8 cellular contexts compared by ENCODE assay signal in the genomic region with DNA sequence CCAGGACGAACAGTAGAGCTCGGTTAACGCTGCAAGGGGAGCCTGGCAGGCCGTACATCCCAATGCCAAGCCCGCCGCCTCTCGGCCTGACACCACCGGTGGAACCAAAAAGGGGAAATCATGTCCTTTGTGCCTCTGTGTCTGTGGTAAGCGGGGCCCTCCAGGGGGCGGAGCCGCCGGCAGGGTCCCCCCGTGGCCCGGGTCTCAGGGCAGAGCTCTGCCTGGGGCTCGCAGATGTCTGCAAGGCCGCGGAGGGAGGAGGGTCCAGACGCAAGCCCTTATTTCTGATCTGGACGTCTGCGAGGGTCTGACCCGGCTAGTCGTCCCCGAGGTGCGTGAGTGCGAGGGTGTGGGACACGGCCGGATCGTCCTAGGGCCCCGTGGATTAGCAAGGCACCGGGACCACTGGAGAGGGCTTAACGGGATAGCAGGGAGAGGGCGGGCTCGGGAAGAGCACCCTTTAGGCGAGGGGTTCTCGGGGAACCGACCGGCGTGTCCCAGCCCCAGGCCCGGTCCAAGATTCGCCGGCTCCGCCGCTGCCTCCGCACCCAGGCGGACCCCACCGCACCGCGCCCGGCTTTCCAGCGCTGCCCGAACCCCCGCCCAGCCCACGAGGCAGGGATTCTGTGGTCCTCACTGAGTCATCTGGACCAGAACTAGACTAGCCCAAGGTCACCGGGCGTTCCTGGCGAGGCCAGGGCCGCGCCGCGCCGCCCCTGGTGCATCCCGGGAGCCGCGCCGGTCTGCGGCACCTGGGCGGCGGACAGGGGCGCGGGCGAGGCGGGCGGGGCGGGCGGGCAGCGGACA. TPM values are rescaled to one million over a fixed set of nuclear protein-coding genes. Genes with fewer than 3 reads are reported as not detected.
DNase-seq lines count a peak whose midpoint lies in the region; ATAC-seq lines count a peak whose summit lies in the region.

No MANE protein-coding gene starts in this region.

- H3K36me3 ChIP-seq in rectal smooth muscle tissue (ENCODE audit: control insufficient read depth, insufficient read depth, low read length) (no peaks in the 10 kb centered on the region), aorta (ENCODE audit: control insufficient read depth in 1 of 2, insufficient read depth in 2 of 2, low read length in 1 of 2) (no peaks in the 10 kb centered on the region)

- DNase-seq in NCI-H2227 (lab: John Stamatoyannopoulos, UW; ENCODE audit: unreplicated experiment) (peak; percentile 56), NCI-H2227 treated with DMSO at 0.1 percent for 48 hours (lab: John Stamatoyannopoulos, UW) (no peak), T follicular helper cell (ENCODE audit: low read depth) (peak; percentile 30), amniotic epithelial cell (ENCODE audit: low read depth) (peak; percentile 20), right cardiac atrium (peak; percentile 51 to 84 (median 82)), aorta (peak; percentile 78 to 90)

- 1% methylated on average over 76 of the region's 76 CpGs for WGBS in right cardiac atrium
- WGBS in aorta, 2 donors: 1% methylated on average over 46 to 76 of the region's 76 CpGs

- H3K27me3 ChIP-seq in right cardiac atrium (ENCODE audit: control insufficient read depth, insufficient read depth) (no peaks in the 10 kb centered on the region), rectal smooth muscle tissue (ENCODE audit: control insufficient read depth, insufficient read depth, low read length) (no peaks in the 10 kb centered on the region), aorta (ENCODE audit: control insufficient read depth in 1 of 2, insufficient read depth in 2 of 2, low read length in 1 of 2) (no peaks in the 10 kb centered on the region)

- ATAC-seq in HG03196 (IDR thresholded peaks at IDR 0.05; ENCODE audit: unreplicated experiment): peak; percentile 21
- peak; percentile 17 to 31 for ATAC-seq in right cardiac atrium
- peak; percentile 72 for ATAC-seq in aorta (ENCODE audit: low FRiP score)

- intact Hi-C loops in right cardiac atrium (cut with DNase I) (no loop called here), aorta (cut with DNase I) (loop anchor here (1.0 to 10.0 kb wide), 8 partner anchors 63 to 291 kb away; a partner anchor contains a TSS)

- peak overlapping the region; percentile 88 for H3K9ac ChIP-seq in rectal smooth muscle tissue (ENCODE audit: low read length)

- H3K27ac ChIP-seq in right cardiac atrium (ENCODE audit: low read length): peak overlapping the region; percentile 93
- H3K27ac ChIP-seq in rectal smooth muscle tissue (ENCODE audit: low read depth, low read length): peak overlapping the region; percentile 96
- peak overlapping the region in 1 of 2 donors; percentile 59 for H3K27ac ChIP-seq in aorta (ENCODE audit: low read depth in 1 of 2, low read length in 2 of 2)

- H3K9me3 ChIP-seq in right cardiac atrium (ENCODE audit: control insufficient read depth, low read length): no peaks in the 10 kb centered on the region
- no peaks in the 10 kb centered on the region for H3K9me3 ChIP-seq in aorta (ENCODE audit: control insufficient read depth, low read length)

- H3K4me1 ChIP-seq in right cardiac atrium (ENCODE audit: control insufficient read depth, insufficient read depth, low read length) (no peaks in the 10 kb centered on the region), rectal smooth muscle tissue (ENCODE audit: control insufficient read depth, insufficient read depth, low read length) (peaks cover 4% of the 10 kb centered on the region), aorta (ENCODE audit: control insufficient read depth in 1 of 2, insufficient read depth in 2 of 2, low read length in 2 of 2) (no peaks in the 10 kb centered on the region)

- H3K4me3 ChIP-seq in right cardiac atrium (ENCODE audit: low read length) (peak overlapping the region; percentile 74), rectal smooth muscle tissue (ENCODE audit: low read length) (peak overlapping the region; percentile 90), aorta (ENCODE audit: low read length in 2 of 2) (peak overlapping the region; percentile 40 to 77)

RNA-seq across cellular contexts. Expression of a gene that starts 0.9 kb away (rescaled TPM):
- 10 to 100 TPM; 16.9 to 19.2 (median 17.8) TPM for total RNA-seq in right cardiac atrium
- polyA plus RNA-seq in right cardiac atrium: 9.7 TPM
- total RNA-seq in aorta: 10 to 100 TPM; 23.8 to 41.6 TPM
- 10 to 100 TPM in 1 of 2 donors, 1 to 10 TPM in 1; 4.6 to 13.2 TPM for polyA plus RNA-seq in aorta

Comparison
In these comparisons a context has a peak if more than half of its experiments do, and no peak if none do; other contexts are left out.
1. ATAC-seq: peak in every context shown above with its lines; median percentile 72 in aorta; 24 in right cardiac atrium; 21 in HG03196.
2. intact Hi-C loops: an anchor here in aorta (1.0 to 10.0 kb wide); none called in right cardiac atrium.